ENCODE assay signal across 8 cellular contexts in the genomic region with DNA sequence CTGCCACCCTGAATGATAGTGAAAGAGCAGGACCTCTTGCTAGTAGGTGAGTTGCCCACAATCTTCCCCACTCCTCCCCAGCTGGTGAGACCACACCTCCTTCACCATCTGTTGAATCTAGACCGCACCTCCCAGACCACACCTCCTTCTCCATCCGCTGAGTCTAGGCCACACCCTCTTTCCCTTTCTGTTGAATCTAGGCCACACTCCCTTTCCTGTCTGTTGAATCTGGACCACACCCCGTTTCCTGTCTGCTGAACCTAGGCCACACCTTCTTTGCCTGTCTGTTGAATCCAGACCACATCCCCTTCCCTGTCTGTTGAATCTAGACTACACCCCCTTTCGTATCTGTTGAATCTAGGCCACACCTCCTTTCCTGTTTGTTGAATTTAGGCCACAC.
A peak's percentile ranks its signal among the peaks of the same experiment; 100 is the strongest.
DNase-seq lines count a peak whose midpoint lies in the region; ATAC-seq, FAIRE-seq and TF ChIP-seq lines count a peak whose summit lies in the region.

No MANE protein-coding gene starts in this region.

- DNase-seq in CD8-positive, alpha-beta memory T cell: peak; percentile 51 to 84 (median 75)
- peak; percentile 87 for DNase-seq in activated CD4-positive, alpha-beta memory T cell treated with anti-CD3 and anti-CD28 coated beads, Interleukin-2, amount 10 ng/mL, durations not matched to agents 7 days and 5 days
- DNase-seq in keratinocyte (ENCODE audit: low read depth, low spot score): peak; percentile 7
- no peak for DNase-seq in middle frontal gyrus (ENCODE audit: extremely low spot score, low spot score)
- no peak for DNase-seq in left lobe of liver (ENCODE audit: low spot score)
- DNase-seq in NCI-H1417 treated with DMSO at 0.1 percent for 48 hours (lab: John Stamatoyannopoulos, UW): no peak

- H3K4me3 Mint-ChIP-seq in CD8-positive, alpha-beta memory T cell: peak overlapping the region; percentile 4 to 81 (median 69)
- H3K4me3 Mint-ChIP-seq in activated CD4-positive, alpha-beta memory T cell treated with anti-CD3 and anti-CD28 coated beads, Interleukin-2, amount 10 ng/mL, durations not matched to agents 7 days and 5 days: peak overlapping the region; percentile 69

- no peaks in the 10 kb centered on the region for H3K9me3 ChIP-seq in CD8-positive, alpha-beta memory T cell (ENCODE audit: low read length)
- H3K9me3 ChIP-seq in keratinocyte (ENCODE audit: control insufficient read depth, low read depth, low read length): no peaks in the 10 kb centered on the region

- H3K9me3 Mint-ChIP-seq in CD8-positive, alpha-beta memory T cell: peaks cover 0 to 8% (median 2%) of the 10 kb centered on the region in 5 donors
- H3K9me3 Mint-ChIP-seq in activated CD4-positive, alpha-beta memory T cell treated with anti-CD3 and anti-CD28 coated beads, Interleukin-2, amount 10 ng/mL, durations not matched to agents 7 days and 5 days: peaks cover 8% of the 10 kb centered on the region

- no peaks in the 10 kb centered on the region for H3K36me3 Mint-ChIP-seq in CD8-positive, alpha-beta memory T cell
- H3K36me3 Mint-ChIP-seq in activated CD4-positive, alpha-beta memory T cell treated with anti-CD3 and anti-CD28 coated beads, Interleukin-2, amount 10 ng/mL, durations not matched to agents 7 days and 5 days (ENCODE audit: low read depth): peaks cover 7% of the 10 kb centered on the region

- H3K9me1 ChIP-seq in keratinocyte (ENCODE audit: control insufficient read depth, extremely low read depth, insufficient read depth, low read length): no peaks in the 10 kb centered on the region

- no peaks in the 10 kb centered on the region for H3K36me3 ChIP-seq in CD8-positive, alpha-beta memory T cell (ENCODE audit: insufficient read depth, low read length)
- no peaks in the 10 kb centered on the region for H3K36me3 ChIP-seq in KMS-11 (ENCODE audit: insufficient read depth)
- H3K36me3 ChIP-seq in keratinocyte (ENCODE audit: control insufficient read depth in 2 of 2, extremely low read depth in 1 of 2, insufficient read depth in 2 of 2, low read length in 2 of 2): no peaks in the 10 kb centered on the region

- peak; percentile 88 for ATAC-seq in GM21360 (IDR thresholded peaks at IDR 0.05; ENCODE audit: unreplicated experiment)
- ATAC-seq in left lobe of liver: no peak

- H4K20me1 ChIP-seq in KMS-11 (ENCODE audit: insufficient read depth): no peaks in the 10 kb centered on the region
- no peaks in the 10 kb centered on the region for H4K20me1 ChIP-seq in keratinocyte (ENCODE audit: control insufficient read depth, extremely low read depth, insufficient read depth, low read length)

- peaks cover 3 to 4% of the 10 kb centered on the region in 2 donors for H3K27me3 Mint-ChIP-seq in CD8-positive, alpha-beta memory T cell
- no peaks in the 10 kb centered on the region for H3K27me3 Mint-ChIP-seq in activated CD4-positive, alpha-beta memory T cell treated with anti-CD3 and anti-CD28 coated beads, Interleukin-2, amount 10 ng/mL, durations not matched to agents 7 days and 5 days

- dilution Hi-C loops in keratinocyte (cut with MboI; ENCODE audit: extremely low pct_ligation_motif_present, low sequenced_read_pairs): no loop called here

- no peaks in the 10 kb centered on the region for H3K27me3 ChIP-seq in CD8-positive, alpha-beta memory T cell (ENCODE audit: insufficient read depth, low read length, poor library complexity, severe bottlenecking)
- H3K27me3 ChIP-seq in KMS-11 (ENCODE audit: insufficient read depth, low read depth): no peaks in the 10 kb centered on the region
- H3K27me3 ChIP-seq in keratinocyte (ENCODE audit: control insufficient read depth, extremely low read depth, insufficient read depth, low read length): no peaks in the 10 kb centered on the region

- FAIRE-seq in keratinocyte (lab: Jason Lieb, UNC): no peak

- POLR2A ChIA-PET in CD8-positive, alpha-beta memory T cell (lab: Charles Lee): no interaction called here
- POLR2A ChIA-PET in activated CD4-positive, alpha-beta memory T cell treated with anti-CD3 and anti-CD28 coated beads, Interleukin-2, amount 10 ng/mL, durations not matched to agents 7 days and 5 days (lab: Charles Lee): no interaction called here

- peak overlapping the region; percentile 61 to 97 (median 88) for H3K27ac Mint-ChIP-seq in CD8-positive, alpha-beta memory T cell
- H3K27ac Mint-ChIP-seq in activated CD4-positive, alpha-beta memory T cell treated with anti-CD3 and anti-CD28 coated beads, Interleukin-2, amount 10 ng/mL, durations not matched to agents 7 days and 5 days: peak overlapping the region; percentile 77

- H3K4me2 ChIP-seq in KMS-11: no peak overlapping the region
- H3K4me2 ChIP-seq in keratinocyte (ENCODE audit: control insufficient read depth, extremely low read depth, insufficient read depth, low read depth, low read length): no peak overlapping the region

- H3K4me1 Mint-ChIP-seq in CD8-positive, alpha-beta memory T cell: peaks cover 13 to 21% (median 20%) of the 10 kb centered on the region in 3 donors
- peaks cover 37% of the 10 kb centered on the region for H3K4me1 Mint-ChIP-seq in activated CD4-positive, alpha-beta memory T cell treated with anti-CD3 and anti-CD28 coated beads, Interleukin-2, amount 10 ng/mL, durations not matched to agents 7 days and 5 days

- H3K4me3 ChIP-seq in CD8-positive, alpha-beta memory T cell (ENCODE audit: low read length): no peak overlapping the region
- H3K4me3 ChIP-seq in KMS-11 (IDR thresholded peaks at IDR 0.05; ENCODE audit: insufficient read depth, low read depth, low read length): no peak overlapping the region
- no peak overlapping the region for H3K4me3 ChIP-seq in keratinocyte (ENCODE audit: control insufficient read depth in 2 of 3, extremely low read depth in 1 of 3, insufficient read depth in 2 of 3, low read depth in 1 of 3, low read length in 3 of 3)

- peaks cover 14% of the 10 kb centered on the region for H3K4me1 ChIP-seq in CD8-positive, alpha-beta memory T cell (ENCODE audit: insufficient read depth, low read length)
- peaks cover 11% of the 10 kb centered on the region for H3K4me1 ChIP-seq in KMS-11 (ENCODE audit: low read depth, poor library complexity, severe bottlenecking)
- H3K4me1 ChIP-seq in keratinocyte (ENCODE audit: control insufficient read depth, extremely low read depth, insufficient read depth, low read length): no peaks in the 10 kb centered on the region

- CTCF ChIA-PET in CD8-positive, alpha-beta memory T cell (lab: Charles Lee): interaction anchor here (0.6 kb wide), 1 partner anchor 130 kb away, joined by 3 read pairs; no protein-coding TSS in a partner anchor
- CTCF ChIA-PET in activated CD4-positive, alpha-beta memory T cell treated with anti-CD3 and anti-CD28 coated beads, Interleukin-2, amount 10 ng/mL, durations not matched to agents 7 days and 5 days (lab: Charles Lee): no interaction called here

- H3K9ac ChIP-seq in KMS-11: no peak overlapping the region
- H3K9ac ChIP-seq in keratinocyte (ENCODE audit: control insufficient read depth, extremely low read depth, insufficient read depth, low read length): no peak overlapping the region

- no peaks in the 10 kb centered on the region for H3K79me2 ChIP-seq in KMS-11 (ENCODE audit: insufficient read depth, low read depth)
- no peaks in the 10 kb centered on the region for H3K79me2 ChIP-seq in keratinocyte (ENCODE audit: control insufficient read depth, insufficient read depth, low read length)

- TF ChIP-seq CTCF in KMS-11 (conservative IDR thresholded peaks at IDR 0.05; ENCODE audit: low read depth, low read length): no peak
- TF ChIP-seq CTCF in keratinocyte (optimal IDR thresholded peaks at IDR 0.05 in 1 of 3, IDR thresholded peaks at IDR 0.05 in 1 of 3, conservative IDR thresholded peaks at IDR 0.05 in 1 of 3; ENCODE audit: extremely low read depth in 1 of 3, insufficient read depth in 2 of 3, low read length in 3 of 3): no peak

- peak overlapping the region; percentile 69; the same call in 1 of the 2 replicates for H2AFZ ChIP-seq in KMS-11 (ENCODE audit: low read depth)
- H2AFZ ChIP-seq in keratinocyte (ENCODE audit: control insufficient read depth, low read length): no peak overlapping the region

- no peak overlapping the region for H3K27ac ChIP-seq in CD8-positive, alpha-beta memory T cell (ENCODE audit: low read depth, low read length)
- no peak overlapping the region for H3K27ac ChIP-seq in KMS-11
- H3K27ac ChIP-seq in keratinocyte (ENCODE audit: control insufficient read depth, insufficient read depth, low read length): no peak overlapping the region

Comparison
In these comparisons a context has a peak if more than half of its experiments do, and no peak if none do; other contexts are left out.
1. DNase-seq: peak in CD8-positive, alpha-beta memory T cell (5 of 5), activated CD4-positive, alpha-beta memory T cell treated with anti-CD3 and anti-CD28 coated beads, Interleukin-2, amount 10 ng/mL, durations not matched to agents 7 days and 5 days (single experiment) and keratinocyte (single experiment); none in middle frontal gyrus (single experiment), left lobe of liver (single experiment) and NCI-H1417 treated with DMSO at 0.1 percent for 48 hours (single experiment).